Comparison of ENCODE assay signal across 33 cellular contexts in the genomic region with DNA sequence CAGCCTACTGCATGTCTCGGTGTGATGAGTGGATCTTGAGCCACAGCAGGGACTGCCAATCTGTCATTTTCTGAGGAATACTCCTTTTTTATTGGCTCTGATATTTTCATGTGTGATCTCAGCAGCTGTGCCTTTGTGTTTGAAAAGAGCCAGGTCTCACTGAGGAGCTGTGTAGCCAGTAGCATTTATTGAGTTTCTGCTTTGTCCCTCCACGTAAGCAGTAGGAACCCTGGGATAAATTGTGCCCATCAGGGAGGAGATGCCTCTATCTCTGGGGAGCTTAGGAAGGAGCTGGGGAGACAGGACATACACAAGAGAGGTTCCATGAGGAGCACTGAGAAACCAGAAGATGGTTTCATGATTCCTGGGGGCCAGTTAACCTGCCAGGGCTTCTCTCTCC. TPM values are rescaled to one million over a fixed set of nuclear protein-coding genes. Genes with fewer than 3 reads are reported as not detected.
"Had no signal": no experiment of that assay in that cellular context is flagged by ENCODE, and none has a peak within 500 bp of the region (broad histone marks: within the 10 kb centered on the region; RNA-seq: fewer than 3 reads in every experiment).

No MANE protein-coding gene starts in this region.

- ATAC-seq: activated CD4-positive, CD25-positive, alpha-beta regulatory T cell treated with anti-CD3 and anti-CD28 coated beads, Interleukin-2, amount 50 U/mL, for 24 hours; activated CD8-positive, alpha-beta memory T cell treated with anti-CD3 and anti-CD28 coated beads, Interleukin-2, amount 10 ng/mL, durations not matched to agents 7 days and 5 days; activated CD8-positive, alpha-beta T cell treated with anti-CD3 and anti-CD28 coated beads, Interleukin-2, amount 10 ng/mL, durations not matched to agents 7 days and 5 days; activated naive CD8-positive, alpha-beta T cell treated with anti-CD3 and anti-CD28 coated beads, Interleukin-2, amount 50 U/mL, for 24 hours; foreskin keratinocyte; gastrocnemius medialis; SK-N-SH treated with all-trans-retinoic acid at 6 μM for 48 hours; T-helper 17 cell had no signal

- H3K4me3 Mint-ChIP-seq: activated B cell treated with CpG ODN at 0.5 μM for 24 hours; activated CD4-positive, alpha-beta memory T cell treated with anti-CD3 and anti-CD28 coated beads for 36 hours; activated CD8-positive, alpha-beta memory T cell treated with anti-CD3 and anti-CD28 coated beads, Interleukin-2, amount 10 ng/mL, durations not matched to agents 7 days and 5 days; activated CD8-positive, alpha-beta T cell treated with anti-CD3 and anti-CD28 coated beads, Interleukin-2, amount 10 ng/mL, durations not matched to agents 7 days and 5 days; activated naive CD4-positive, alpha-beta T cell treated with anti-CD3 and anti-CD28 coated beads for 36 hours; activated naive CD4-positive, alpha-beta T cell treated with anti-CD3 and anti-CD28 coated beads, Interleukin-2, amount 50 U/mL, for 24 hours; activated naive CD8-positive, alpha-beta T cell treated with anti-CD3 and anti-CD28 coated beads for 36 hours; activated naive CD8-positive, alpha-beta T cell treated with anti-CD3 and anti-CD28 coated beads, Interleukin-2, amount 50 U/mL, for 24 hours; activated T-helper 1 cell treated with anti-CD3 and anti-CD28 coated beads, Interleukin-12 subunit alpha, Interleukin-12 subunit beta, Interleukin-2, Interleukin-4 antibody, amounts not matched to agents 30 ng/mL and 10 ng/mL and 1 ng/mL, durations not matched to agents 14 hours and 24 hours and 36 hours; T-helper 17 cell; T-helper 2 cell treated with Interferon-gamma antibody and Interleukin-4, amounts not matched to agents 5 μg/mL and 100 μg/mL, for 36 hours had no signal

- H3K27me3 Mint-ChIP-seq: activated CD4-positive, alpha-beta memory T cell treated with anti-CD3 and anti-CD28 coated beads for 36 hours; activated naive CD4-positive, alpha-beta T cell treated with anti-CD3 and anti-CD28 coated beads, Interleukin-2, amount 50 U/mL, for 24 hours; activated naive CD8-positive, alpha-beta T cell treated with anti-CD3 and anti-CD28 coated beads for 36 hours; activated naive CD8-positive, alpha-beta T cell treated with anti-CD3 and anti-CD28 coated beads, Interleukin-2, amount 50 U/mL, for 24 hours had no signal

- H3K27ac ChIP-seq: adrenal gland, ascending aorta, esophagus muscularis mucosa, foreskin keratinocyte, gastrocnemius medialis, WERI-Rb-1 had no signal

- H3K9me3 Mint-ChIP-seq: activated B cell treated with CpG ODN at 0.5 μM for 24 hours; activated CD4-positive, alpha-beta memory T cell treated with anti-CD3 and anti-CD28 coated beads for 36 hours; activated naive CD4-positive, alpha-beta T cell treated with anti-CD3 and anti-CD28 coated beads for 36 hours; activated naive CD4-positive, alpha-beta T cell treated with anti-CD3 and anti-CD28 coated beads, Interleukin-2, amount 50 U/mL, for 24 hours; activated naive CD8-positive, alpha-beta T cell treated with anti-CD3 and anti-CD28 coated beads for 36 hours; activated naive CD8-positive, alpha-beta T cell treated with anti-CD3 and anti-CD28 coated beads, Interleukin-2, amount 50 U/mL, for 24 hours; activated T-helper 1 cell treated with anti-CD3 and anti-CD28 coated beads, Interleukin-12 subunit alpha, Interleukin-12 subunit beta, Interleukin-2, Interleukin-4 antibody, amounts not matched to agents 30 ng/mL and 10 ng/mL and 1 ng/mL, durations not matched to agents 14 hours and 24 hours and 36 hours; activated T-helper 2 cell treated with anti-CD3 and anti-CD28 coated beads, Interferon-gamma antibody, Interleukin-2, Interleukin-4, amounts not matched to agents 10 μg/mL and 5 μg/mL and 100 μg/mL, durations not matched to agents 14 hours and 24 hours and 36 hours; T-helper 2 cell treated with Interferon-gamma antibody and Interleukin-4, amounts not matched to agents 5 μg/mL and 100 μg/mL, for 36 hours had no signal

- H3K4me1 Mint-ChIP-seq: activated B cell treated with CpG ODN at 0.5 μM for 24 hours; activated CD8-positive, alpha-beta memory T cell treated with anti-CD3 and anti-CD28 coated beads, Interleukin-2, amount 10 ng/mL, durations not matched to agents 7 days and 5 days; activated naive CD4-positive, alpha-beta T cell treated with anti-CD3 and anti-CD28 coated beads, Interleukin-2, amount 50 U/mL, for 24 hours; activated naive CD8-positive, alpha-beta T cell treated with anti-CD3 and anti-CD28 coated beads for 36 hours; activated naive CD8-positive, alpha-beta T cell treated with anti-CD3 and anti-CD28 coated beads, Interleukin-2, amount 50 U/mL, for 24 hours had no signal

- H3K36me3 Mint-ChIP-seq: activated CD4-positive, alpha-beta memory T cell treated with anti-CD3 and anti-CD28 coated beads for 36 hours; activated CD8-positive, alpha-beta memory T cell treated with anti-CD3 and anti-CD28 coated beads, Interleukin-2, amount 10 ng/mL, durations not matched to agents 7 days and 5 days; activated naive CD4-positive, alpha-beta T cell treated with anti-CD3 and anti-CD28 coated beads, Interleukin-2, amount 50 U/mL, for 24 hours; activated naive CD8-positive, alpha-beta T cell treated with anti-CD3 and anti-CD28 coated beads for 36 hours had no signal

- H3K36me3 ChIP-seq: adrenal gland, ascending aorta, esophagus muscularis mucosa, gastrocnemius medialis, WERI-Rb-1 had no signal

- H3K4me1 ChIP-seq: adrenal gland, ascending aorta, esophagus muscularis mucosa, gastrocnemius medialis had no signal

- H3K9me3 ChIP-seq: adrenal gland, ascending aorta, esophagus muscularis mucosa, gastrocnemius medialis had no signal

- H3K27me3 ChIP-seq: adrenal gland, ascending aorta, esophagus muscularis mucosa, gastrocnemius medialis had no signal

- H3K4me3 ChIP-seq: adrenal gland, ascending aorta, esophagus muscularis mucosa, gastrocnemius medialis had no signal

- DNase-seq: activated B cell treated with CpG ODN at 0.5 μM for 24 hours; activated CD4-positive, alpha-beta memory T cell treated with anti-CD3 and anti-CD28 coated beads for 36 hours; activated CD4-positive, alpha-beta T cell treated with anti-CD3 and anti-CD28 coated beads for 48 hours; activated CD8-positive, alpha-beta memory T cell treated with anti-CD3 and anti-CD28 coated beads, Interleukin-2, amount 10 ng/mL, durations not matched to agents 7 days and 5 days; activated CD8-positive, alpha-beta memory T cell treated with anti-CD3 and anti-CD28 coated beads, Interleukin-2, amount 50 U/mL, for 4 hours; activated CD8-positive, alpha-beta T cell treated with anti-CD3 and anti-CD28 coated beads, Interleukin-2, amount 10 ng/mL, durations not matched to agents 7 days and 5 days; activated effector memory CD4-positive, alpha-beta T cell treated with anti-CD3 and anti-CD28 coated beads, Interleukin-2, amount 50 U/mL, for 16 hours; activated naive CD4-positive, alpha-beta T cell treated with anti-CD3 and anti-CD28 coated beads for 36 hours; activated naive CD8-positive, alpha-beta T cell treated with anti-CD3 and anti-CD28 coated beads for 36 hours; activated naive CD8-positive, alpha-beta T cell treated with anti-CD3 and anti-CD28 coated beads, Interleukin-2, amount 50 U/mL, for 24 hours; activated T-cell treated with anti-CD3 and anti-CD28 coated beads, Interleukin-2, amount 50 U/mL, for 1 hour; activated T-cell treated with anti-CD3 and anti-CD28 coated beads, Interleukin-2, amount 50 U/mL, for 48 hours; adrenal gland; amygdala; caudate nucleus; cortex of kidney; dermis blood vessel endothelial cell; effector memory CD4-positive, alpha-beta T cell; erythroblast; foreskin keratinocyte; gastrocnemius medialis; T-helper 1 cell; T-helper 17 cell; T1000; WERI-Rb-1 had no signal

- H3K27ac Mint-ChIP-seq: activated B cell treated with CpG ODN at 0.5 μM for 24 hours; activated CD4-positive, alpha-beta memory T cell treated with anti-CD3 and anti-CD28 coated beads for 36 hours; activated CD8-positive, alpha-beta memory T cell treated with anti-CD3 and anti-CD28 coated beads, Interleukin-2, amount 10 ng/mL, durations not matched to agents 7 days and 5 days; activated CD8-positive, alpha-beta T cell treated with anti-CD3 and anti-CD28 coated beads, Interleukin-2, amount 10 ng/mL, durations not matched to agents 7 days and 5 days; activated naive CD4-positive, alpha-beta T cell treated with anti-CD3 and anti-CD28 coated beads for 36 hours; activated naive CD4-positive, alpha-beta T cell treated with anti-CD3 and anti-CD28 coated beads, Interleukin-2, amount 50 U/mL, for 24 hours; activated naive CD8-positive, alpha-beta T cell treated with anti-CD3 and anti-CD28 coated beads for 36 hours; activated naive CD8-positive, alpha-beta T cell treated with anti-CD3 and anti-CD28 coated beads, Interleukin-2, amount 50 U/mL, for 24 hours; activated T-helper 1 cell treated with anti-CD3 and anti-CD28 coated beads, Interleukin-12 subunit alpha, Interleukin-12 subunit beta, Interleukin-2, Interleukin-4 antibody, amounts not matched to agents 30 ng/mL and 10 ng/mL and 1 ng/mL, durations not matched to agents 14 hours and 24 hours and 36 hours; activated T-helper 2 cell treated with anti-CD3 and anti-CD28 coated beads, Interferon-gamma antibody, Interleukin-2, Interleukin-4, amounts not matched to agents 10 μg/mL and 5 μg/mL and 100 μg/mL, durations not matched to agents 14 hours and 24 hours and 36 hours; T-helper 17 cell; T-helper 2 cell treated with Interferon-gamma antibody and Interleukin-4, amounts not matched to agents 5 μg/mL and 100 μg/mL, for 36 hours had no signal

RNA-seq across cellular contexts. Expression of a gene that starts 18.8 kb away (rescaled TPM):
- total RNA-seq: activated CD8-positive, alpha-beta memory T cell treated with anti-CD3 and anti-CD28 coated beads, Interleukin-2, amount 10 ng/mL, durations not matched to agents 7 days and 5 days had no signal
